Comparison of ENCODE assay signal across 1 cellular context in the genomic region with DNA sequence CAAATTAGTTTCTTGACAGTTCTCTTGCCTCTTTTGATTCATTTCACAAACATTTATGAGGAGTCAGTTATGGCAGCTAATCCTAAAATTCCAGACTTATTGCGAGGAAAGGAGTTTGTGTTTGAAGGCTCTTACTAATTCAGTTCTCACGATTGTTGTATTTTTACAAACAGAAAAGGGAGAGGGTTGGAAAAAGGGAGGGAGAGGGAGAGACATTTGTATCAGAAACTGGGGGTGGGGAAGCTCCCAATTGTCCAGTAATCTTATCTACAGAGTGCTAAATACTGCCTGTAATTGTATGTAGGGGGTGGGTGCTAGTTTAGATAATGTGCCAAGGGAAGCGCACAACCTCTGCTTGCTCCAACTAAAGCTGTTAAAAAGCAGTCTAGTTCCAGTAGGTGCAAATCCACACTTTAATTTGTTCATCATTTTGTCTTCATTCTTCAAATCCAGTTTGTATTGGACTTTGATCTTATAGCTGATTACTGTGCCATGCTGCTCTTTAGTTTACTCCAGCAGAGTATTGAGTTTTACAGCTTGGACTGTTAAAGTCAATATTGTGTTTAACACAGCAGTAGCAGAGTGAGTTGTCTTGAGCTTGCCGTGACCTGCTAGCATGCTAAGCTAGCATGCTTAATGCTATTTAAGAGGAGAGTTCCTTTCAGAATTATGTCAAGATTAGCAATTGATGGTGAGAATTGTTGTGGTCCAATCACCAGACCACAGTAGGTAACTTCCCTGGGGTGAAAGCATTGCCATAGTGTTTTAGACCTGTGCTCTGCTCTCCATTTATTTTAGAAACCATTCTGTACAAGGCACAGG.
TF ChIP-seq lines count a peak whose summit lies in the region.

No MANE protein-coding gene starts in this region.

TF ChIP-seq in GM12878, 131 proteins besides CTCF, POLR2A, EP300 and RAD21 (continued from another document and continues in another):
- TF ChIP-seq, protein P1, sequence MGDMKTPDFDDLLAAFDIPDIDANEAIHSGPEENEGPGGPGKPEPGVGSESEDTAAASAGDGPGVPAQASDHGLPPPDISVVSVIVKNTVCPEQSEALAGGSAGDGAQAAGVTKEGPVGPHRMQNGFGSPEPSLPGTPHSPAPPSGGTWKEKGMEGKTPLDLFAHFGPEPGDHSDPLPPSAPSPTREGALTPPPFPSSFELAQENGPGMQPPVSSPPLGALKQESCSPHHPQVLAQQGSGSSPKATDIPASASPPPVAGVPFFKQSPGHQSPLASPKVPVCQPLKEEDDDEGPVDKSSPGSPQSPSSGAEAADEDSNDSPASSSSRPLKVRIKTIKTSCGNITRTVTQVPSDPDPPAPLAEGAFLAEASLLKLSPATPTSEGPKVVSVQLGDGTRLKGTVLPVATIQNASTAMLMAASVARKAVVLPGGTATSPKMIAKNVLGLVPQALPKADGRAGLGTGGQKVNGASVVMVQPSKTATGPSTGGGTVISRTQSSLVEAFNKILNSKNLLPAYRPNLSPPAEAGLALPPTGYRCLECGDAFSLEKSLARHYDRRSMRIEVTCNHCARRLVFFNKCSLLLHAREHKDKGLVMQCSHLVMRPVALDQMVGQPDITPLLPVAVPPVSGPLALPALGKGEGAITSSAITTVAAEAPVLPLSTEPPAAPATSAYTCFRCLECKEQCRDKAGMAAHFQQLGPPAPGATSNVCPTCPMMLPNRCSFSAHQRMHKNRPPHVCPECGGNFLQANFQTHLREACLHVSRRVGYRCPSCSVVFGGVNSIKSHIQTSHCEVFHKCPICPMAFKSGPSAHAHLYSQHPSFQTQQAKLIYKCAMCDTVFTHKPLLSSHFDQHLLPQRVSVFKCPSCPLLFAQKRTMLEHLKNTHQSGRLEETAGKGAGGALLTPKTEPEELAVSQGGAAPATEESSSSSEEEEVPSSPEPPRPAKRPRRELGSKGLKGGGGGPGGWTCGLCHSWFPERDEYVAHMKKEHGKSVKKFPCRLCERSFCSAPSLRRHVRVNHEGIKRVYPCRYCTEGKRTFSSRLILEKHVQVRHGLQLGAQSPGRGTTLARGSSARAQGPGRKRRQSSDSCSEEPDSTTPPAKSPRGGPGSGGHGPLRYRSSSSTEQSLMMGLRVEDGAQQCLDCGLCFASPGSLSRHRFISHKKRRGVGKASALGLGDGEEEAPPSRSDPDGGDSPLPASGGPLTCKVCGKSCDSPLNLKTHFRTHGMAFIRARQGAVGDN (IDR thresholded peaks at IDR 0.05): peak; percentile 53
- TF ChIP-seq, protein P2, sequence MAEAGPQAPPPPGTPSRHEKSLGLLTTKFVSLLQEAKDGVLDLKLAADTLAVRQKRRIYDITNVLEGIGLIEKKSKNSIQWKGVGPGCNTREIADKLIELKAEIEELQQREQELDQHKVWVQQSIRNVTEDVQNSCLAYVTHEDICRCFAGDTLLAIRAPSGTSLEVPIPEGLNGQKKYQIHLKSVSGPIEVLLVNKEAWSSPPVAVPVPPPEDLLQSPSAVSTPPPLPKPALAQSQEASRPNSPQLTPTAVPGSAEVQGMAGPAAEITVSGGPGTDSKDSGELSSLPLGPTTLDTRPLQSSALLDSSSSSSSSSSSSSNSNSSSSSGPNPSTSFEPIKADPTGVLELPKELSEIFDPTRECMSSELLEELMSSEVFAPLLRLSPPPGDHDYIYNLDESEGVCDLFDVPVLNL (IDR thresholded peaks at IDR 0.05; ENCODE audit: low read depth, low read length): no peak
- TF ChIP-seq JUNB (IDR thresholded peaks at IDR 0.05) (no peak), LARP7 (IDR thresholded peaks at IDR 0.05) (no peak), MYC (IDR thresholded peaks at IDR 0.05; ENCODE audit: insufficient read depth, insufficient read length, insufficient replicate concordance, low read length, severe bottlenecking) (no peak), SIN3A (IDR thresholded peaks at IDR 0.05; ENCODE audit: low read depth, low read length) (no peak), BHLHE40 (IDR thresholded peaks at IDR 0.05; ENCODE audit: borderline replicate concordance in 1 of 2, low read depth in 2 of 2, low read length in 1 of 2) (peak; percentile 16 to 43; a peak in 2 of 4 replicates), CREB1 (IDR thresholded peaks at IDR 0.05; ENCODE audit: low read depth) (no peak), ZNF274 (IDR thresholded peaks at IDR 0.05; ENCODE audit: insufficient read depth, insufficient read length) (no peak), BCL11A (IDR thresholded peaks at IDR 0.05; ENCODE audit: low read depth, low read length) (no peak), RBBP5 (conservative IDR thresholded peaks at IDR 0.05) (no peak), CHD4 (IDR thresholded peaks at IDR 0.05) (no peak), ZNF384 (IDR thresholded peaks at IDR 0.05; ENCODE audit: borderline replicate concordance, low read depth, low read length) (no peak), ZNF207 (IDR thresholded peaks at IDR 0.05; ENCODE audit: borderline replicate concordance) (no peak), EED (IDR thresholded peaks at IDR 0.05; ENCODE audit: low read depth) (no peak), ZNF622 (IDR thresholded peaks at IDR 0.05) (no peak), TBL1XR1 (IDR thresholded peaks at IDR 0.05; ENCODE audit: low read depth, low read length) (no peak), MEF2B (IDR thresholded peaks at IDR 0.05; ENCODE audit: partially characterized antibody, poor library complexity, severe bottlenecking) (peak; percentile 70), NBN (IDR thresholded peaks at IDR 0.05) (0 out of 2 replicates have a peak, but pooled peaks have one; percentile 44), NRF1 (conservative IDR thresholded peaks at IDR 0.05; ENCODE audit: low read depth, low read length) (no peak), JUND (IDR thresholded peaks at IDR 0.05; ENCODE audit: low read depth, low read length) (no peak), MXI1 (IDR thresholded peaks at IDR 0.05; ENCODE audit: low read depth, low read length) (peak; percentile 56; the same call in 1 of the 2 replicates), SMC3 (IDR thresholded peaks at IDR 0.05; ENCODE audit: borderline replicate concordance, low read length) (no peak), ZZZ3 (IDR thresholded peaks at IDR 0.05; ENCODE audit: control insufficient read depth, insufficient read length, low read depth) (no peak), RB1 (IDR thresholded peaks at IDR 0.05; ENCODE audit: borderline replicate concordance) (no peak), MTA2 (IDR thresholded peaks at IDR 0.05; ENCODE audit: low read depth) (peak; percentile 51; the same call in 1 of the 2 replicates), SMARCA5 (IDR thresholded peaks at IDR 0.05) (no peak), SUZ12 (IDR thresholded peaks at IDR 0.05; ENCODE audit: unreplicated experiment) (no peak), PML (IDR thresholded peaks at IDR 0.05; ENCODE audit: low read length) (no peak), HDGF (IDR thresholded peaks at IDR 0.05) (no peak), NFYA (IDR thresholded peaks at IDR 0.05; ENCODE audit: borderline replicate concordance, low read depth, low read length) (no peak), FOXM1 (IDR thresholded peaks at IDR 0.05; ENCODE audit: low read depth, low read length) (no peak)
- TF ChIP-seq, protein P3, sequence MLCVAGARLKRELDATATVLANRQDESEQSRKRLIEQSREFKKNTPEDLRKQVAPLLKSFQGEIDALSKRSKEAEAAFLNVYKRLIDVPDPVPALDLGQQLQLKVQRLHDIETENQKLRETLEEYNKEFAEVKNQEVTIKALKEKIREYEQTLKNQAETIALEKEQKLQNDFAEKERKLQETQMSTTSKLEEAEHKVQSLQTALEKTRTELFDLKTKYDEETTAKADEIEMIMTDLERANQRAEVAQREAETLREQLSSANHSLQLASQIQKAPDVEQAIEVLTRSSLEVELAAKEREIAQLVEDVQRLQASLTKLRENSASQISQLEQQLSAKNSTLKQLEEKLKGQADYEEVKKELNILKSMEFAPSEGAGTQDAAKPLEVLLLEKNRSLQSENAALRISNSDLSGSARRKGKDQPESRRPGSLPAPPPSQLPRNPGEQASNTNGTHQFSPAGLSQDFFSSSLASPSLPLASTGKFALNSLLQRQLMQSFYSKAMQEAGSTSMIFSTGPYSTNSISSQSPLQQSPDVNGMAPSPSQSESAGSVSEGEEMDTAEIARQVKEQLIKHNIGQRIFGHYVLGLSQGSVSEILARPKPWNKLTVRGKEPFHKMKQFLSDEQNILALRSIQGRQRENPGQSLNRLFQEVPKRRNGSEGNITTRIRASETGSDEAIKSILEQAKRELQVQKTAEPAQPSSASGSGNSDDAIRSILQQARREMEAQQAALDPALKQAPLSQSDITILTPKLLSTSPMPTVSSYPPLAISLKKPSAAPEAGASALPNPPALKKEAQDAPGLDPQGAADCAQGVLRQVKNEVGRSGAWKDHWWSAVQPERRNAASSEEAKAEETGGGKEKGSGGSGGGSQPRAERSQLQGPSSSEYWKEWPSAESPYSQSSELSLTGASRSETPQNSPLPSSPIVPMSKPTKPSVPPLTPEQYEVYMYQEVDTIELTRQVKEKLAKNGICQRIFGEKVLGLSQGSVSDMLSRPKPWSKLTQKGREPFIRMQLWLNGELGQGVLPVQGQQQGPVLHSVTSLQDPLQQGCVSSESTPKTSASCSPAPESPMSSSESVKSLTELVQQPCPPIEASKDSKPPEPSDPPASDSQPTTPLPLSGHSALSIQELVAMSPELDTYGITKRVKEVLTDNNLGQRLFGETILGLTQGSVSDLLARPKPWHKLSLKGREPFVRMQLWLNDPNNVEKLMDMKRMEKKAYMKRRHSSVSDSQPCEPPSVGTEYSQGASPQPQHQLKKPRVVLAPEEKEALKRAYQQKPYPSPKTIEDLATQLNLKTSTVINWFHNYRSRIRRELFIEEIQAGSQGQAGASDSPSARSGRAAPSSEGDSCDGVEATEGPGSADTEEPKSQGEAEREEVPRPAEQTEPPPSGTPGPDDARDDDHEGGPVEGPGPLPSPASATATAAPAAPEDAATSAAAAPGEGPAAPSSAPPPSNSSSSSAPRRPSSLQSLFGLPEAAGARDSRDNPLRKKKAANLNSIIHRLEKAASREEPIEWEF (IDR thresholded peaks at IDR 0.05; ENCODE audit: insufficient replicate concordance, low read depth, low read length): peak; percentile 45
- TF ChIP-seq, protein P4, sequence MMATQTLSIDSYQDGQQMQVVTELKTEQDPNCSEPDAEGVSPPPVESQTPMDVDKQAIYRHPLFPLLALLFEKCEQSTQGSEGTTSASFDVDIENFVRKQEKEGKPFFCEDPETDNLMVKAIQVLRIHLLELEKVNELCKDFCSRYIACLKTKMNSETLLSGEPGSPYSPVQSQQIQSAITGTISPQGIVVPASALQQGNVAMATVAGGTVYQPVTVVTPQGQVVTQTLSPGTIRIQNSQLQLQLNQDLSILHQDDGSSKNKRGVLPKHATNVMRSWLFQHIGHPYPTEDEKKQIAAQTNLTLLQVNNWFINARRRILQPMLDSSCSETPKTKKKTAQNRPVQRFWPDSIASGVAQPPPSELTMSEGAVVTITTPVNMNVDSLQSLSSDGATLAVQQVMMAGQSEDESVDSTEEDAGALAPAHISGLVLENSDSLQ (IDR thresholded peaks at IDR 0.05): no peak
- TF ChIP-seq, protein P5, sequence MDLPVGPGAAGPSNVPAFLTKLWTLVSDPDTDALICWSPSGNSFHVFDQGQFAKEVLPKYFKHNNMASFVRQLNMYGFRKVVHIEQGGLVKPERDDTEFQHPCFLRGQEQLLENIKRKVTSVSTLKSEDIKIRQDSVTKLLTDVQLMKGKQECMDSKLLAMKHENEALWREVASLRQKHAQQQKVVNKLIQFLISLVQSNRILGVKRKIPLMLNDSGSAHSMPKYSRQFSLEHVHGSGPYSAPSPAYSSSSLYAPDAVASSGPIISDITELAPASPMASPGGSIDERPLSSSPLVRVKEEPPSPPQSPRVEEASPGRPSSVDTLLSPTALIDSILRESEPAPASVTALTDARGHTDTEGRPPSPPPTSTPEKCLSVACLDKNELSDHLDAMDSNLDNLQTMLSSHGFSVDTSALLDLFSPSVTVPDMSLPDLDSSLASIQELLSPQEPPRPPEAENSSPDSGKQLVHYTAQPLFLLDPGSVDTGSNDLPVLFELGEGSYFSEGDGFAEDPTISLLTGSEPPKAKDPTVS (IDR thresholded peaks at IDR 0.05; ENCODE audit: low read depth, low read length): no peak
- TF ChIP-seq, protein P6, sequence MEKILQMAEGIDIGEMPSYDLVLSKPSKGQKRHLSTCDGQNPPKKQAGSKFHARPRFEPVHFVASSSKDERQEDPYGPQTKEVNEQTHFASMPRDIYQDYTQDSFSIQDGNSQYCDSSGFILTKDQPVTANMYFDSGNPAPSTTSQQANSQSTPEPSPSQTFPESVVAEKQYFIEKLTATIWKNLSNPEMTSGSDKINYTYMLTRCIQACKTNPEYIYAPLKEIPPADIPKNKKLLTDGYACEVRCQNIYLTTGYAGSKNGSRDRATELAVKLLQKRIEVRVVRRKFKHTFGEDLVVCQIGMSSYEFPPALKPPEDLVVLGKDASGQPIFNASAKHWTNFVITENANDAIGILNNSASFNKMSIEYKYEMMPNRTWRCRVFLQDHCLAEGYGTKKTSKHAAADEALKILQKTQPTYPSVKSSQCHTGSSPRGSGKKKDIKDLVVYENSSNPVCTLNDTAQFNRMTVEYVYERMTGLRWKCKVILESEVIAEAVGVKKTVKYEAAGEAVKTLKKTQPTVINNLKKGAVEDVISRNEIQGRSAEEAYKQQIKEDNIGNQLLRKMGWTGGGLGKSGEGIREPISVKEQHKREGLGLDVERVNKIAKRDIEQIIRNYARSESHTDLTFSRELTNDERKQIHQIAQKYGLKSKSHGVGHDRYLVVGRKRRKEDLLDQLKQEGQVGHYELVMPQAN (conservative IDR thresholded peaks at IDR 0.05): no peak
- TF ChIP-seq, protein P7, sequence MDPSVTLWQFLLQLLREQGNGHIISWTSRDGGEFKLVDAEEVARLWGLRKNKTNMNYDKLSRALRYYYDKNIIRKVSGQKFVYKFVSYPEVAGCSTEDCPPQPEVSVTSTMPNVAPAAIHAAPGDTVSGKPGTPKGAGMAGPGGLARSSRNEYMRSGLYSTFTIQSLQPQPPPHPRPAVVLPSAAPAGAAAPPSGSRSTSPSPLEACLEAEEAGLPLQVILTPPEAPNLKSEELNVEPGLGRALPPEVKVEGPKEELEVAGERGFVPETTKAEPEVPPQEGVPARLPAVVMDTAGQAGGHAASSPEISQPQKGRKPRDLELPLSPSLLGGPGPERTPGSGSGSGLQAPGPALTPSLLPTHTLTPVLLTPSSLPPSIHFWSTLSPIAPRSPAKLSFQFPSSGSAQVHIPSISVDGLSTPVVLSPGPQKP (IDR thresholded peaks at IDR 0.05; ENCODE audit: low read depth, low read length): no peak
- TF ChIP-seq, protein P8, sequence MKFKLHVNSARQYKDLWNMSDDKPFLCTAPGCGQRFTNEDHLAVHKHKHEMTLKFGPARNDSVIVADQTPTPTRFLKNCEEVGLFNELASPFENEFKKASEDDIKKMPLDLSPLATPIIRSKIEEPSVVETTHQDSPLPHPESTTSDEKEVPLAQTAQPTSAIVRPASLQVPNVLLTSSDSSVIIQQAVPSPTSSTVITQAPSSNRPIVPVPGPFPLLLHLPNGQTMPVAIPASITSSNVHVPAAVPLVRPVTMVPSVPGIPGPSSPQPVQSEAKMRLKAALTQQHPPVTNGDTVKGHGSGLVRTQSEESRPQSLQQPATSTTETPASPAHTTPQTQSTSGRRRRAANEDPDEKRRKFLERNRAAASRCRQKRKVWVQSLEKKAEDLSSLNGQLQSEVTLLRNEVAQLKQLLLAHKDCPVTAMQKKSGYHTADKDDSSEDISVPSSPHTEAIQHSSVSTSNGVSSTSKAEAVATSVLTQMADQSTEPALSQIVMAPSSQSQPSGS (IDR thresholded peaks at IDR 0.05; ENCODE audit: low read length): no peak
- TF ChIP-seq, protein P9, sequence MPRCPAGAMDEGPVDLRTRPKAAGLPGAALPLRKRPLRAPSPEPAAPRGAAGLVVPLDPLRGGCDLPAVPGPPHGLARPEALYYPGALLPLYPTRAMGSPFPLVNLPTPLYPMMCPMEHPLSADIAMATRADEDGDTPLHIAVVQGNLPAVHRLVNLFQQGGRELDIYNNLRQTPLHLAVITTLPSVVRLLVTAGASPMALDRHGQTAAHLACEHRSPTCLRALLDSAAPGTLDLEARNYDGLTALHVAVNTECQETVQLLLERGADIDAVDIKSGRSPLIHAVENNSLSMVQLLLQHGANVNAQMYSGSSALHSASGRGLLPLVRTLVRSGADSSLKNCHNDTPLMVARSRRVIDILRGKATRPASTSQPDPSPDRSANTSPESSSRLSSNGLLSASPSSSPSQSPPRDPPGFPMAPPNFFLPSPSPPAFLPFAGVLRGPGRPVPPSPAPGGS (IDR thresholded peaks at IDR 0.05; ENCODE audit: borderline replicate concordance, insufficient read depth, low read depth, low read length, poor library complexity, severe bottlenecking): no peak
